8 cellular contexts compared by ENCODE assay signal in genomic region chr1:205488074-205488723, GRCh38. TPM values are rescaled to one million over a fixed set of nuclear protein-coding genes. Genes with fewer than 3 reads are reported as not detected.
DNase-seq lines count a peak whose midpoint lies in the region; ATAC-seq and TF ChIP-seq lines count a peak whose summit lies in the region.

No MANE protein-coding gene starts in this region.

- H3K56ac ChIP-seq in IMR-90 (ENCODE audit: extremely low read depth, insufficient read depth, low read length), result no peak overlapping the region

- no peak overlapping the region for H3K18ac ChIP-seq in IMR-90 (ENCODE audit: low read depth, low read length)

- H3F3A ChIP-seq in DOHH2 (ENCODE audit: control insufficient read depth, insufficient read depth), result no peaks in the 10 kb centered on the region

- H2BK120ac ChIP-seq in IMR-90 (ENCODE audit: low read depth, low read length), result no peak overlapping the region

- no peak overlapping the region for H3K4ac ChIP-seq in IMR-90 (ENCODE audit: low read depth, low read length)

- peak; percentile 59 for DNase-seq in IMR-90
- DNase-seq in NOMO-1 (lab: John Stamatoyannopoulos, UW; ENCODE audit: unreplicated experiment in 2 of 2), result peak; percentile 50 to 76
- DNase-seq in activated T-cell treated with anti-CD3 and anti-CD28 coated beads, Interleukin-2, amount 50 U/mL, for 48 hours, result peak; percentile 59
- peak; percentile 27 for DNase-seq in fibroblast of the conjunctiva (ENCODE audit: low read depth)
- DNase-seq in neural crest cell (ENCODE audit: low read depth, low spot score), result peak; percentile 55
- DNase-seq in GOT3 (lab: John Stamatoyannopoulos, UW), result no peak
- DNase-seq in activated T-helper 2 cell treated with anti-CD3 and anti-CD28 coated beads, Interferon-gamma antibody, Interleukin-2, Interleukin-4, amounts not matched to agents 10 μg/mL and 5 μg/mL and 100 μg/mL, durations not matched to agents 14 hours and 24 hours and 36 hours (ENCODE audit: low spot score), result no peak

- dilution Hi-C loops in IMR-90 (cut with HindIII; ENCODE audit: low sequenced_read_pairs, unreplicated experiment), result no loop called here

- peaks cover 42% of the 10 kb centered on the region for H3K27me3 ChIP-seq in DOHH2 (ENCODE audit: control insufficient read depth, low read length)
- peaks cover 43% of the 10 kb centered on the region for H3K27me3 ChIP-seq in IMR-90 (ENCODE audit: control insufficient read depth, insufficient read depth, low read length)

- POLR2A ChIA-PET in IMR-90 (lab: Charles Lee; ENCODE audit: unreplicated experiment), result no interaction called here

- no peaks in the 10 kb centered on the region for H3K9me3 ChIP-seq in DOHH2 (ENCODE audit: control insufficient read depth, insufficient read depth, low read length)
- no peaks in the 10 kb centered on the region for H3K9me3 ChIP-seq in IMR-90 (ENCODE audit: control insufficient read depth, insufficient read depth, low read length)

- no peaks in the 10 kb centered on the region for H3K9me3 Mint-ChIP-seq in neural crest cell
- H3K9me3 Mint-ChIP-seq in activated T-helper 2 cell treated with anti-CD3 and anti-CD28 coated beads, Interferon-gamma antibody, Interleukin-2, Interleukin-4, amounts not matched to agents 10 μg/mL and 5 μg/mL and 100 μg/mL, durations not matched to agents 14 hours and 24 hours and 36 hours, result no peaks in the 10 kb centered on the region

- no peak overlapping the region for H3K4me3 Mint-ChIP-seq in neural crest cell
- H3K4me3 Mint-ChIP-seq in activated T-helper 2 cell treated with anti-CD3 and anti-CD28 coated beads, Interferon-gamma antibody, Interleukin-2, Interleukin-4, amounts not matched to agents 10 μg/mL and 5 μg/mL and 100 μg/mL, durations not matched to agents 14 hours and 24 hours and 36 hours (ENCODE audit: low read depth), result no peak overlapping the region

- H3K4me2 ChIP-seq in DOHH2 (ENCODE audit: low read length) (no peak overlapping the region), IMR-90 (ENCODE audit: low read depth, low read length) (no peak overlapping the region)

- peak; percentile 68 for TF ChIP-seq RAD21 in IMR-90 (IDR thresholded peaks at IDR 0.05; ENCODE audit: low read length)

- no peaks in the 10 kb centered on the region for H3K9me1 ChIP-seq in IMR-90 (ENCODE audit: insufficient read depth, low read length)

- H3K79me2 ChIP-seq in DOHH2 (ENCODE audit: control insufficient read depth, low read length), result no peaks in the 10 kb centered on the region

- no peak overlapping the region for H2AK5ac ChIP-seq in IMR-90 (ENCODE audit: low read depth, low read length)

- ATAC-seq in IMR-90 (ENCODE audit: low read depth), result peak; percentile 86

- no peak overlapping the region for H2BK20ac ChIP-seq in IMR-90 (ENCODE audit: low read depth, low read length)

- WGBS in IMR-90 (ENCODE audit: extremely low coverage in 2 of 2, insufficient read length in 1 of 2), 2 experiments, result 0% methylated on average over 1 of the region's 9 CpGs; no CpG with 5 or more reads in 1 of the 2 experiments

- no peak overlapping the region for H2AK9ac ChIP-seq in IMR-90 (replicated peaks; ENCODE audit: low read depth, low read length, poor library complexity)

- intact Hi-C loops in IMR-90 (cut with micrococcal nuclease), result loop anchor here (1.0 to 2.0 kb wide), 2 partner anchors 36 to 169 kb away; no protein-coding TSS in a partner anchor
- intact Hi-C loops in activated T-helper 2 cell treated with anti-CD3 and anti-CD28 coated beads, Interferon-gamma antibody, Interleukin-2, Interleukin-4, amounts not matched to agents 10 μg/mL and 5 μg/mL and 100 μg/mL, durations not matched to agents 14 hours and 24 hours and 36 hours (cut with micrococcal nuclease), result loop anchor here (1.0 kb wide), 1 partner anchor 36 kb away; no protein-coding TSS in a partner anchor

- CTCF ChIA-PET in IMR-90 (lab: Yijun Ruan, JAX), result interaction anchor here (0.6 to 5.1 kb wide), 9 partner anchors 9 to 406 kb away, joined by 3 to 52 read pairs (median 7); no protein-coding TSS in a partner anchor

- H3K9me2 ChIP-seq in DOHH2 (replicated peaks; ENCODE audit: control insufficient read depth, low read length), result no peaks in the 10 kb centered on the region

- no peak overlapping the region for H4K8ac ChIP-seq in IMR-90 (ENCODE audit: low read depth in 2 of 2, low read length in 2 of 2)

- H3K9ac ChIP-seq in IMR-90 (ENCODE audit: low read depth, low read length), result no peak overlapping the region

- H4K5ac ChIP-seq in IMR-90 (ENCODE audit: low read depth, low read length), result no peak overlapping the region

- no TSS peak for BruUV-seq in IMR-90 (replicated peaks; lab: Mats Ljungman, UMichigan)

- H2BK5ac ChIP-seq in IMR-90 (ENCODE audit: low read depth, low read length, poor library complexity, severe bottlenecking), result no peak overlapping the region

- H3K79me1 ChIP-seq in IMR-90 (ENCODE audit: low read depth in 1 of 2, low read length in 2 of 2), result no peaks in the 10 kb centered on the region

- no peak overlapping the region for H2BK15ac ChIP-seq in IMR-90 (ENCODE audit: low read depth, low read length)

- H3K4me1 Mint-ChIP-seq in neural crest cell, result peaks cover 20% of the 10 kb centered on the region
- H3K4me1 Mint-ChIP-seq in activated T-helper 2 cell treated with anti-CD3 and anti-CD28 coated beads, Interferon-gamma antibody, Interleukin-2, Interleukin-4, amounts not matched to agents 10 μg/mL and 5 μg/mL and 100 μg/mL, durations not matched to agents 14 hours and 24 hours and 36 hours (ENCODE audit: low read depth), result peaks cover 6% of the 10 kb centered on the region

- peak; percentile 87 for TF ChIP-seq CTCF in DOHH2 (IDR thresholded peaks at IDR 0.05; ENCODE audit: low read depth, low read length, poor library complexity, severe bottlenecking)
- peak; percentile 73 for TF ChIP-seq CTCF in IMR-90 (conservative IDR thresholded peaks at IDR 0.05; ENCODE audit: low read depth, low read length)
- peak; percentile 85 for TF ChIP-seq CTCF in neural crest cell (conservative IDR thresholded peaks at IDR 0.05)

- H3K36me3 ChIP-seq in DOHH2 (ENCODE audit: control insufficient read depth, low read length) (no peaks in the 10 kb centered on the region), IMR-90 (ENCODE audit: control insufficient read depth, insufficient read depth, low read length) (no peaks in the 10 kb centered on the region)

- H3K27ac ChIP-seq in DOHH2 (ENCODE audit: low read depth, low read length) (no peak overlapping the region), IMR-90 (ENCODE audit: insufficient read depth, low read length) (no peak overlapping the region)

- H2AFZ ChIP-seq in IMR-90 (replicated peaks; ENCODE audit: low read length, poor library complexity), result no peak overlapping the region

- H3K14ac ChIP-seq in IMR-90 (replicated peaks; ENCODE audit: low read depth, low read length), result no peak overlapping the region

- H4K20me1 ChIP-seq in DOHH2 (ENCODE audit: control insufficient read depth, insufficient read depth, low read depth, low read length) (no peaks in the 10 kb centered on the region), IMR-90 (ENCODE audit: insufficient read depth, low read length) (0 out of 2 replicates have a peak, but pooled peaks cover 4% of the 10 kb centered on the region)

- no peak overlapping the region for H3K4me3 ChIP-seq in DOHH2 (ENCODE audit: low read length)
- H3K4me3 ChIP-seq in IMR-90 (ENCODE audit: insufficient read depth, low read depth, low read length), result no peak overlapping the region

- H3K23ac ChIP-seq in IMR-90 (ENCODE audit: low read depth, low read length), result no peak overlapping the region

- in situ Hi-C loops in IMR-90 (cut with MboI; ENCODE audit: low sequenced_read_pairs), result loop anchor here (5.0 to 10.0 kb wide), 3 partner anchors 34 to 213 kb away; no protein-coding TSS in a partner anchor

- peaks cover 2% of the 10 kb centered on the region; the same call in 1 of the 2 replicates for H3K4me1 ChIP-seq in DOHH2 (ENCODE audit: control insufficient read depth, low read length)
- peaks cover 3% of the 10 kb centered on the region; the same call in 1 of the 2 replicates for H3K4me1 ChIP-seq in IMR-90 (ENCODE audit: control insufficient read depth, insufficient read depth, low read length)

- H3K27ac Mint-ChIP-seq in neural crest cell (ENCODE audit: unreplicated experiment), result no peak overlapping the region
- H3K27ac Mint-ChIP-seq in activated T-helper 2 cell treated with anti-CD3 and anti-CD28 coated beads, Interferon-gamma antibody, Interleukin-2, Interleukin-4, amounts not matched to agents 10 μg/mL and 5 μg/mL and 100 μg/mL, durations not matched to agents 14 hours and 24 hours and 36 hours, result no peak overlapping the region

- TF ChIP-seq POLR2A in IMR-90 (IDR thresholded peaks at IDR 0.05; ENCODE audit: low read depth, low read length), result no peak

- no peaks in the 10 kb centered on the region for H3K36me3 Mint-ChIP-seq in neural crest cell (ENCODE audit: low read depth)
- H3K36me3 Mint-ChIP-seq in activated T-helper 2 cell treated with anti-CD3 and anti-CD28 coated beads, Interferon-gamma antibody, Interleukin-2, Interleukin-4, amounts not matched to agents 10 μg/mL and 5 μg/mL and 100 μg/mL, durations not matched to agents 14 hours and 24 hours and 36 hours (ENCODE audit: low read depth), result no peaks in the 10 kb centered on the region

- H4K91ac ChIP-seq in IMR-90 (ENCODE audit: insufficient read depth, low read depth, low read length), result no peak overlapping the region

- H3K27me3 Mint-ChIP-seq in neural crest cell (ENCODE audit: low read depth), result peaks cover 9% of the 10 kb centered on the region
- peaks cover 40% of the 10 kb centered on the region for H3K27me3 Mint-ChIP-seq in activated T-helper 2 cell treated with anti-CD3 and anti-CD28 coated beads, Interferon-gamma antibody, Interleukin-2, Interleukin-4, amounts not matched to agents 10 μg/mL and 5 μg/mL and 100 μg/mL, durations not matched to agents 14 hours and 24 hours and 36 hours (ENCODE audit: low read depth)

TF ChIP-seq in IMR-90, 13 proteins besides CTCF, POLR2A, EP300 and RAD21 (continues in another document):
- TF ChIP-seq FOS (IDR thresholded peaks at IDR 0.05; ENCODE audit: low read depth, low read length), result no peak

RNA-seq across cellular contexts. Expression of gene CDK18, which starts 16.3 kb away (rescaled TPM):
- total RNA-seq in IMR-90 (2012; rRNA removed), result 0.18 and 0.28 TPM in 2 replicates
- polyA plus RNA-seq in IMR-90 (2012; rRNA removed), result 0.34 and 0.48 TPM in 2 replicates
- 0.17 and 0.56 TPM in 2 replicates for polyA plus RNA-seq in IMR-90 (2012; cell fraction: cytosol; rRNA removed)
- polyA plus RNA-seq in IMR-90 (2012; cell fraction: nucleus; rRNA removed; ENCODE audit: low replicate concordance), result 1.7 and 2.8 TPM in 2 replicates
- total RNA-seq in neural crest cell, result 26.4 and 30.8 TPM in 2 replicates
- total RNA-seq in activated T-helper 2 cell treated with anti-CD3 and anti-CD28 coated beads, Interferon-gamma antibody, Interleukin-2, Interleukin-4, amounts not matched to agents 10 μg/mL and 5 μg/mL and 100 μg/mL, durations not matched to agents 14 hours and 24 hours and 36 hours, result 0.37 and 0.68 TPM in 2 replicates

RNA-seq across cellular contexts. Expression of gene BLACAT1, which starts 32.4 kb away (rescaled TPM):
- under 0.01 TPM in 1 of 2 replicates, not detected in the other for total RNA-seq in IMR-90 (2012; rRNA removed)
- 0.03 and 0.05 TPM in 2 replicates for polyA plus RNA-seq in IMR-90 (2012; rRNA removed)
- polyA plus RNA-seq in IMR-90 (2012; cell fraction: cytosol; rRNA removed), result 0.01 and 0.03 TPM in 2 replicates
- 0.14 and 0.34 TPM in 2 replicates for polyA plus RNA-seq in IMR-90 (2012; cell fraction: nucleus; rRNA removed; ENCODE audit: low replicate concordance)
- 3.8 and 3.9 TPM in 2 replicates for total RNA-seq in neural crest cell
- not detected in 2 replicates for total RNA-seq in activated T-helper 2 cell treated with anti-CD3 and anti-CD28 coated beads, Interferon-gamma antibody, Interleukin-2, Interleukin-4, amounts not matched to agents 10 μg/mL and 5 μg/mL and 100 μg/mL, durations not matched to agents 14 hours and 24 hours and 36 hours

Comparison
In these comparisons a context has a peak if more than half of its experiments do, and no peak if none do; other contexts are left out.
1. DNase-seq: peak in IMR-90 (single experiment), NOMO-1 (2 of 2), activated T-cell treated with anti-CD3 and anti-CD28 coated beads, Interleukin-2, amount 50 U/mL, for 48 hours (2 of 2), fibroblast of the conjunctiva (single experiment) and neural crest cell (single experiment); none in GOT3 (single experiment) and activated T-helper 2 cell treated with anti-CD3 and anti-CD28 coated beads, Interferon-gamma antibody, Interleukin-2, Interleukin-4, amounts not matched to agents 10 μg/mL and 5 μg/mL and 100 μg/mL, durations not matched to agents 14 hours and 24 hours and 36 hours (single experiment).
2. RNA of gene CDK18, which starts 16.3 kb away (total RNA-seq): 26.4 to 30.8 TPM in neural crest cell; 0.37 to 0.68 TPM in activated T-helper 2 cell treated with anti-CD3 and anti-CD28 coated beads, Interferon-gamma antibody, Interleukin-2, Interleukin-4, amounts not matched to agents 10 μg/mL and 5 μg/mL and 100 μg/mL, durations not matched to agents 14 hours and 24 hours and 36 hours and 0.18 to 0.28 TPM in IMR-90; every median in the first group is over 10 times any median in the second.
3. Peak in every context shown above with its lines, with median percentiles within 50 percentile points of each other: CTCF ChIP-seq.